ENCODE assay signal across 8 cellular contexts in the genomic region with DNA sequence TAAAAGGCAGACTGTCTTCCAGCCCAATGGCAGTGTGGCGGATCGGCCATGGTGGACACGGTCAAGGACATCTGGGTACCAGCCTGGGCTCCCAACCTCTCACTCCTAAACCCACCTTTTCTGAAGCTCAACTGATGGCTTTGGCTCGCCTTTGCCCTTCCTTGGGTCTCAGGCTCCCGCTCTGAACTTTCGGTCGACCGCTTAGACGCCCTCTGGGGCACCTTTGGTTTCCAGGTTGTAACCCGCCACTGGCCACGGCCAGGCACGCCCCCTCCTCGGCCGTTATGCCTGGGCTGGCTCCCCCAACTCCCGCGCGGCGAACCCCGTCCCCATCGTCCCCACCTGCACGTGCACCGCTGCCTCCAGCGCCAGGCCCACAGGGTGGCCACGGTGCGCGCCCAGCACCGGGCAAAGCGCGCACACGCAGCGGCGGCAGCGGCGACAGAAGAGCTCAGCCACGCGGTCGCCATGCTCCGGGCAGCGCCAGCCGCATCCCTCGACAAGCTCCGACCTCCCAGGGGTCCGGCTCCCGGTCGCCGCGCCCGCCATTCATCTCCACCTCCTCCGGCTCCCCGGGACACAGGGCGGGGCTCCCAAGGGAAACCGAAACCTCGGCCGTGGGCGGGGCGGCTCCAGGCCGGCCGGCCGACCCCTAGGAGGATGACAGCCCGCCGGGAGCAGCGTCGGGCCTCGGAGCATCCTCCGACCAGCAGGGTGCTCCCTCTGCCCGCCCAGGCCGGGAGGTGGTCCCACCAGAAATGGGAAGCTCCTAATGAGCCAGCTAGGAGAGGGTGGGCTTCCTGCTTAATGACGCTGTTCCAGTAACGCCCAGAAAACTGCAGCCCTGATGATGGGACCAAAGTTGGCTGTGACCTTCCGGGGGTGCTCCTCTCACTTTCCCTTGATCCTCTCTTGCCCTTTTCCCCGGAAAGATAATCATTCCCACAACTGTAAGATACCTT. TPM values are rescaled to one million over a fixed set of nuclear protein-coding genes. Genes with fewer than 3 reads are reported as not detected.
DNase-seq lines count a peak whose midpoint lies in the region; ATAC-seq and TF ChIP-seq lines count a peak whose summit lies in the region.

TSS of gene TRIM14 (minus strand) at position 583 of the 962 bp plus-strand sequence. CDS start at position 549, 34 bp downstream.

- ATAC-seq in GM18873 (IDR thresholded peaks at IDR 0.05; ENCODE audit: low FRiP score, unreplicated experiment) (peak; percentile 42), HG03159 (IDR thresholded peaks at IDR 0.05; ENCODE audit: unreplicated experiment) (peak; percentile 61), naive B cell (ENCODE audit: low read depth in 2 of 2) (peak; percentile 69 to 71)

- peak within 1 kb of the TSS; percentile 41 to 73 (median 69) for H3K27ac ChIP-seq in esophagus muscularis mucosa (replicated peaks in 1 of 4)

- H3K9me3 Mint-ChIP-seq in naive B cell: no peaks in the 10 kb centered on the region

- H3K4me3 Mint-ChIP-seq in naive B cell: peak within 1 kb of the TSS; percentile 85 to 98 (median 90)

- TF ChIP-seq EP300 in esophagus muscularis mucosa (IDR thresholded peaks at IDR 0.05): no peak

- H3K9me3 ChIP-seq in esophagus muscularis mucosa: no peaks in the 10 kb centered on the region

- TF ChIP-seq POLR2A in esophagus muscularis mucosa (IDR thresholded peaks at IDR 0.05; ENCODE audit: low read depth): no peak

- peak within 1 kb of the TSS; percentile 52 to 96 (median 92) for H3K27ac Mint-ChIP-seq in naive B cell

- intact Hi-C loops in esophagus muscularis mucosa (cut with DNase I): no loop called here

- H3K27me3 Mint-ChIP-seq in naive B cell: no peaks in the 10 kb centered on the region

- no peaks in the 10 kb centered on the region for H3K27me3 ChIP-seq in esophagus muscularis mucosa

- no peaks in the 10 kb centered on the region for H3K36me3 Mint-ChIP-seq in naive B cell

- TF ChIP-seq CTCF in esophagus muscularis mucosa (IDR thresholded peaks at IDR 0.05) (peak in 1 of 3 experiments; percentile 17), subcutaneous adipose tissue (IDR thresholded peaks at IDR 0.05; ENCODE audit: low read depth) (no peak)

- H3K4me1 Mint-ChIP-seq in naive B cell: peaks cover 35 to 48% (median 47%) of the 10 kb centered on the region in 3 donors

- DNase-seq in AG08396 (ENCODE audit: low spot score) (peak; percentile 94), NOMO-1 (lab: John Stamatoyannopoulos, UW; ENCODE audit: unreplicated experiment in 2 of 2) (peak; percentile 57 to 71), activated T-cell treated with anti-CD3 and anti-CD28 coated beads for 1 hour (ENCODE audit: low read depth) (peak; percentile 44), esophagus muscularis mucosa (ENCODE audit: extremely low spot score) (no peak), naive B cell (peak; percentile 42)

- WGBS in esophagus muscularis mucosa: 21% methylated on average over 22 of the region's 71 CpGs

- no peaks in the 10 kb centered on the region for H3K36me3 ChIP-seq in esophagus muscularis mucosa

- H3K4me1 ChIP-seq in esophagus muscularis mucosa: peaks cover 4 to 33% (median 24%) of the 10 kb centered on the region in 4 donors

- H3K4me3 ChIP-seq in esophagus muscularis mucosa: peak within 1 kb of the TSS; percentile 66 to 80 (median 69)

RNA-seq across cellular contexts. Expression of gene TRIM14, which starts in this region (rescaled TPM):
- total RNA-seq in esophagus muscularis mucosa (10 to 100 TPM in 2 of 4 donors, 1 to 10 TPM in 2; 6.1 to 14.9 (median 11.2) TPM), subcutaneous adipose tissue (10 to 100 TPM; 10.7 to 44.2 (median 18.2) TPM)
- polyA plus RNA-seq in naive B cell (ENCODE audit: low read depth in 6 of 6): 10 to 100 TPM; 16.3 to 36.5 (median 20.4) TPM
